In genomic region chr19:29121684-29122083, GRCh38 we compare ENCODE assay signal across 11 cellular contexts.
DNase-seq lines count a peak whose midpoint lies in the region; ATAC-seq and TF ChIP-seq lines count a peak whose summit lies in the region.
"Had no signal": no experiment of that assay in that cellular context is flagged by ENCODE, and none has a peak within 500 bp of the region (broad histone marks: within the 10 kb centered on the region; RNA-seq: fewer than 3 reads in every experiment).

No MANE protein-coding gene starts in this region.

- H3K4me3 ChIP-seq in AG10803 (ENCODE audit: low read length): no peak overlapping the region
- H3K4me3 ChIP-seq in HCT116 (replicated peaks in 1 of 2; ENCODE audit: low read depth in 1 of 2, low read length in 2 of 2): no peak overlapping the region
- H3K4me3 ChIP-seq in WERI-Rb-1 (ENCODE audit: low read depth, low read length): no peak overlapping the region
- H3K4me3 ChIP-seq in mesendoderm (ENCODE audit: low read length): no peak overlapping the region
- H3K4me3 ChIP-seq: stomach had no signal

- H4K5ac ChIP-seq in mesendoderm (ENCODE audit: low read length): no peak overlapping the region

- H3K27me3 ChIP-seq in HCT116 (ENCODE audit: insufficient read depth, low read length): no peaks in the 10 kb centered on the region
- H3K27me3 ChIP-seq in WERI-Rb-1 (ENCODE audit: insufficient read depth, low read depth, severe bottlenecking): peaks cover 68% of the 10 kb centered on the region
- H3K27me3 ChIP-seq in mesendoderm (ENCODE audit: insufficient read depth, low read length, poor library complexity): no peaks in the 10 kb centered on the region

- intact Hi-C loops in HCT116 (cut with micrococcal nuclease): no loop called here
- intact Hi-C loops in activated naive CD4-positive, alpha-beta T cell treated with anti-CD3 and anti-CD28 coated beads for 36 hours (cut with micrococcal nuclease): no loop called here

- no peak overlapping the region for H3K56ac ChIP-seq in mesendoderm (ENCODE audit: low read length)

- no peaks in the 10 kb centered on the region for H3K79me1 ChIP-seq in mesendoderm (ENCODE audit: low read length)

- no peak overlapping the region for H3K27ac Mint-ChIP-seq in activated naive CD4-positive, alpha-beta T cell treated with anti-CD3 and anti-CD28 coated beads for 36 hours
- H3K27ac Mint-ChIP-seq: immature natural killer cell had no signal

- H3K9me3 ChIP-seq in HCT116 (ENCODE audit: control insufficient read depth in 1 of 2, insufficient read depth in 1 of 2, low read depth in 1 of 2, low read length in 2 of 2) (no peaks in the 10 kb centered on the region), WERI-Rb-1 (ENCODE audit: severe bottlenecking) (no peaks in the 10 kb centered on the region)

- ATAC-seq in HCT116 (0 out of 2 replicates have a peak, but pooled peaks have one; percentile 36), GM18502 (IDR thresholded peaks at IDR 0.05; ENCODE audit: poor library complexity, unreplicated experiment) (no peak)

- H3K4me1 Mint-ChIP-seq in activated naive CD4-positive, alpha-beta T cell treated with anti-CD3 and anti-CD28 coated beads for 36 hours (ENCODE audit: low read depth): no peaks in the 10 kb centered on the region
- H3K4me1 Mint-ChIP-seq: immature natural killer cell had no signal

- no peak overlapping the region for H2BK5ac ChIP-seq in mesendoderm (ENCODE audit: low read length)

- H2AFZ ChIP-seq in HCT116 (ENCODE audit: low read depth, low read length, poor library complexity, severe bottlenecking): no peak overlapping the region

- H3K4me1 ChIP-seq in HCT116 (ENCODE audit: control insufficient read depth in 1 of 2, insufficient read depth in 2 of 2, low read length in 2 of 2) (no peaks in the 10 kb centered on the region), mesendoderm (ENCODE audit: control insufficient read depth, low read depth, low read length) (no peaks in the 10 kb centered on the region)
- H3K4me1 ChIP-seq: stomach had no signal

- H3K4ac ChIP-seq in mesendoderm (ENCODE audit: low read depth, low read length): no peak overlapping the region

- H4K8ac ChIP-seq in mesendoderm (ENCODE audit: low read depth, low read length): no peak overlapping the region

- no peak overlapping the region for H3K18ac ChIP-seq in mesendoderm (ENCODE audit: low read length)

- no peak overlapping the region for H3K4me2 ChIP-seq in HCT116 (ENCODE audit: low read length)
- H3K4me2 ChIP-seq in mesendoderm (ENCODE audit: low read length): no peak overlapping the region

- no peak for TF ChIP-seq POLR2A in HCT116 (IDR thresholded peaks at IDR 0.05; ENCODE audit: borderline replicate concordance, extremely low read depth, insufficient read depth, insufficient read length)

- no peaks in the 10 kb centered on the region for H3K79me2 ChIP-seq in HCT116 (ENCODE audit: insufficient read depth, low read length)
- H3K79me2 ChIP-seq in mesendoderm (ENCODE audit: control insufficient read depth, insufficient read depth, low read length): no peaks in the 10 kb centered on the region

- H3K27ac ChIP-seq in HCT116 (ENCODE audit: low read depth, low read length) (no peak overlapping the region), WERI-Rb-1 (no peak overlapping the region), mesendoderm (ENCODE audit: low read depth, low read length) (no peak overlapping the region)
- H3K27ac ChIP-seq: stomach had no signal

- TF ChIP-seq CTCF in AG10803 (conservative IDR thresholded peaks at IDR 0.05; ENCODE audit: low read length) (peak; percentile 63), HCT116 (IDR thresholded peaks at IDR 0.05 in 2 of 3, conservative IDR thresholded peaks at IDR 0.05 in 1 of 3; ENCODE audit: borderline replicate concordance in 1 of 3, insufficient read depth in 1 of 3, low read depth in 2 of 3, low read length in 2 of 3) (peak in 2 of 3 experiments; percentile 26 to 30; a peak in 2 of 6 replicates), WERI-Rb-1 (IDR thresholded peaks at IDR 0.05; ENCODE audit: low read depth, low read length) (peak; percentile 68)

- BruUV-seq in HCT116 (replicated peaks; lab: Mats Ljungman, UMichigan): no TSS peak

- POLR2A ChIA-PET in HCT116 (lab: Charles Lee): no interaction called here

- RAD21 ChIA-PET in HCT116 (lab: Charles Lee; ENCODE audit: low non-redundant PET in 1 of 2, low total read pairs in 2 of 2, uncharacterized antibody in 2 of 2, unreplicated experiment in 2 of 2): no interaction called here

- no CpG with 5 or more reads among the region's 3 CpGs for WGBS in mesendoderm (ENCODE audit: extremely low coverage, insufficient coverage, low lambda C conversion rate)

- H3K36me3 ChIP-seq in HCT116 (ENCODE audit: control insufficient read depth in 1 of 2, insufficient read depth in 2 of 2, low read length in 2 of 2): no peaks in the 10 kb centered on the region
- no peaks in the 10 kb centered on the region for H3K36me3 ChIP-seq in WERI-Rb-1
- H3K36me3 ChIP-seq in mesendoderm (ENCODE audit: control insufficient read depth, insufficient read depth, low read length): no peaks in the 10 kb centered on the region
- H3K36me3 ChIP-seq: stomach had no signal

- no peaks in the 10 kb centered on the region for H4K20me1 ChIP-seq in HCT116 (ENCODE audit: insufficient read depth)

- H2AK5ac ChIP-seq in mesendoderm (ENCODE audit: low read length): no peak overlapping the region

- no peak overlapping the region for H2BK120ac ChIP-seq in mesendoderm (ENCODE audit: low read depth, low read length)

- H3K9me2 ChIP-seq in HCT116 (ENCODE audit: insufficient read depth): no peaks in the 10 kb centered on the region

- H3K9ac ChIP-seq in HCT116 (ENCODE audit: low read length) (no peak overlapping the region), mesendoderm (ENCODE audit: low read length) (no peak overlapping the region)

- H3K27me3 Mint-ChIP-seq in activated naive CD4-positive, alpha-beta T cell treated with anti-CD3 and anti-CD28 coated beads for 36 hours (ENCODE audit: low read depth): peaks cover 2% of the 10 kb centered on the region

- H3K36me3 Mint-ChIP-seq in activated naive CD4-positive, alpha-beta T cell treated with anti-CD3 and anti-CD28 coated beads for 36 hours (ENCODE audit: low read depth): no peaks in the 10 kb centered on the region

- no peak overlapping the region for H3K4me3 Mint-ChIP-seq in activated naive CD4-positive, alpha-beta T cell treated with anti-CD3 and anti-CD28 coated beads for 36 hours
- H3K4me3 Mint-ChIP-seq: immature natural killer cell had no signal

- DNase-seq in AG10803 (ENCODE audit: low read depth) (peak; percentile 27), HCT116 (ENCODE audit: low read depth, low spot score) (no peak), WERI-Rb-1 (no peak), mesendoderm (peak; percentile 49), NCI-H774 (lab: John Stamatoyannopoulos, UW) (no peak), middle frontal gyrus (ENCODE audit: extremely low spot score, low spot score) (no peak)
- DNase-seq in activated naive CD4-positive, alpha-beta T cell treated with anti-CD3 and anti-CD28 coated beads for 36 hours: no peak
- DNase-seq: GDM1, immature natural killer cell, stomach had no signal

- H3K23ac ChIP-seq in mesendoderm (ENCODE audit: low read length): no peak overlapping the region

- CTCF ChIA-PET in HCT116 (lab: Charles Lee): no interaction called here
- CTCF ChIA-PET in activated naive CD4-positive, alpha-beta T cell treated with anti-CD3 and anti-CD28 coated beads for 36 hours (lab: Charles Lee): interaction anchor here (1.4 kb wide), 1 partner anchor 142 kb away, joined by 6 read pairs; no protein-coding TSS in a partner anchor

- TF ChIP-seq RAD21 in HCT116 (IDR thresholded peaks at IDR 0.05; ENCODE audit: low read depth): no peak

- H2BK15ac ChIP-seq in mesendoderm (replicated peaks; ENCODE audit: low read depth): no peak overlapping the region

- peaks cover 13% of the 10 kb centered on the region for H3K9me3 Mint-ChIP-seq in activated naive CD4-positive, alpha-beta T cell treated with anti-CD3 and anti-CD28 coated beads for 36 hours

TF ChIP-seq in HCT116, 20 proteins besides CTCF, POLR2A, EP300 and RAD21:
- no peak for TF ChIP-seq MAX (IDR thresholded peaks at IDR 0.05)
- no peak for TF ChIP-seq EZH2phosphoT487 (IDR thresholded peaks at IDR 0.05; ENCODE audit: borderline replicate concordance)
- no peak for TF ChIP-seq ZBTB33 (IDR thresholded peaks at IDR 0.05; ENCODE audit: extremely low read depth, insufficient replicate concordance, low read length)
- TF ChIP-seq ZFX (IDR thresholded peaks at IDR 0.05): no peak
- no peak for TF ChIP-seq ATF3 (IDR thresholded peaks at IDR 0.05)
- no peak for TF ChIP-seq SRF (IDR thresholded peaks at IDR 0.05; ENCODE audit: low read depth)
- TF ChIP-seq SIN3A (IDR thresholded peaks at IDR 0.05; ENCODE audit: low read depth): no peak
- TF ChIP-seq FOSL1 (IDR thresholded peaks at IDR 0.05; ENCODE audit: low read depth): no peak
- TF ChIP-seq CBX3 (IDR thresholded peaks at IDR 0.05; ENCODE audit: low read depth): no peak
- no peak for TF ChIP-seq EZH2 (IDR thresholded peaks at IDR 0.05)
- no peak for TF ChIP-seq EGR1 (IDR thresholded peaks at IDR 0.05; ENCODE audit: low read depth)

Comparison
In these comparisons a context has a peak if more than half of its experiments do, and no peak if none do; other contexts are left out.
1. DNase-seq: peak in AG10803 (single experiment) and mesendoderm (single experiment); none in HCT116 (single experiment), WERI-Rb-1 (single experiment), NCI-H774 (single experiment), activated naive CD4-positive, alpha-beta T cell treated with anti-CD3 and anti-CD28 coated beads for 36 hours (single experiment) and middle frontal gyrus (single experiment).
2. Peak in every context shown above with its lines, with median percentiles within 50 percentile points of each other: CTCF ChIP-seq.